5 cellular contexts compared by ENCODE assay signal in genomic region chrX:48680925-48681324, GRCh38. TPM values are rescaled to one million over a fixed set of nuclear protein-coding genes. Genes with fewer than 3 reads are reported as not detected.
"Had no signal": no experiment of that assay in that cellular context is flagged by ENCODE, and none has a peak within 500 bp of the region (broad histone marks: within the 10 kb centered on the region; RNA-seq: fewer than 3 reads in every experiment).

No MANE protein-coding gene starts in this region.

RNA-seq across cellular contexts. Expression of gene WAS, which starts 2.7 kb away (rescaled TPM):
- total RNA-seq: dermis blood vessel endothelial cell, epithelial cell of proximal tubule, hepatocyte, pulmonary artery endothelial cell had no signal
- polyA plus RNA-seq: endothelial cell of umbilical vein had no signal
